12 cellular contexts compared by ENCODE assay signal in genomic region chr21:45984584-45985095, GRCh38. TPM values are rescaled to one million over a fixed set of nuclear protein-coding genes. Genes with fewer than 3 reads are reported as not detected.
DNase-seq lines count a peak whose midpoint lies in the region; ATAC-seq and TF ChIP-seq lines count a peak whose summit lies in the region.
"Had no signal": no experiment of that assay in that cellular context is flagged by ENCODE, and none has a peak within 500 bp of the region (broad histone marks: within the 10 kb centered on the region; RNA-seq: fewer than 3 reads in every experiment).

No MANE protein-coding gene starts in this region.

- peaks cover 14% of the 10 kb centered on the region for H3K4me1 ChIP-seq in CD8-positive, alpha-beta T cell (ENCODE audit: insufficient read depth, low read length)

- H3K9me3 Mint-ChIP-seq in CD8-positive, alpha-beta T cell: no peaks in the 10 kb centered on the region
- H3K9me3 Mint-ChIP-seq in activated T-helper 1 cell treated with anti-CD3 and anti-CD28 coated beads, Interleukin-12 subunit alpha, Interleukin-12 subunit beta, Interleukin-2, Interleukin-4 antibody, amounts not matched to agents 30 ng/mL and 10 ng/mL and 1 ng/mL, durations not matched to agents 14 hours and 24 hours and 36 hours: no peaks in the 10 kb centered on the region

- ATAC-seq in CD8-positive, alpha-beta T cell: no peak
- ATAC-seq in HG03432 (IDR thresholded peaks at IDR 0.05; ENCODE audit: unreplicated experiment): no peak

- peak overlapping the region; percentile 27 for H3K4me3 Mint-ChIP-seq in CD8-positive, alpha-beta T cell
- H3K4me3 Mint-ChIP-seq in activated T-helper 1 cell treated with anti-CD3 and anti-CD28 coated beads, Interleukin-12 subunit alpha, Interleukin-12 subunit beta, Interleukin-2, Interleukin-4 antibody, amounts not matched to agents 30 ng/mL and 10 ng/mL and 1 ng/mL, durations not matched to agents 14 hours and 24 hours and 36 hours: peak overlapping the region; percentile 42

- H3K36me3 Mint-ChIP-seq in CD8-positive, alpha-beta T cell: peaks cover 3% of the 10 kb centered on the region
- H3K36me3 Mint-ChIP-seq in activated T-helper 1 cell treated with anti-CD3 and anti-CD28 coated beads, Interleukin-12 subunit alpha, Interleukin-12 subunit beta, Interleukin-2, Interleukin-4 antibody, amounts not matched to agents 30 ng/mL and 10 ng/mL and 1 ng/mL, durations not matched to agents 14 hours and 24 hours and 36 hours (ENCODE audit: low read depth): no peaks in the 10 kb centered on the region

- H3K36me3 ChIP-seq in CD8-positive, alpha-beta T cell (ENCODE audit: insufficient read depth, low read length): no peaks in the 10 kb centered on the region

- H3K9me3 ChIP-seq in CD8-positive, alpha-beta T cell (ENCODE audit: low read length): no peaks in the 10 kb centered on the region

- H3K27me3 Mint-ChIP-seq in CD8-positive, alpha-beta T cell (ENCODE audit: low read depth): no peaks in the 10 kb centered on the region
- peaks cover 15% of the 10 kb centered on the region for H3K27me3 Mint-ChIP-seq in activated T-helper 1 cell treated with anti-CD3 and anti-CD28 coated beads, Interleukin-12 subunit alpha, Interleukin-12 subunit beta, Interleukin-2, Interleukin-4 antibody, amounts not matched to agents 30 ng/mL and 10 ng/mL and 1 ng/mL, durations not matched to agents 14 hours and 24 hours and 36 hours (ENCODE audit: insufficient read depth)

- no peak for DNase-seq in CD8-positive, alpha-beta T cell
- no peak for DNase-seq in activated T-helper 1 cell treated with anti-CD3 and anti-CD28 coated beads, Interleukin-12 subunit alpha, Interleukin-12 subunit beta, Interleukin-2, Interleukin-4 antibody, amounts not matched to agents 30 ng/mL and 10 ng/mL and 1 ng/mL, durations not matched to agents 14 hours and 24 hours and 36 hours (ENCODE audit: low spot score)
- DNase-seq in foreskin fibroblast (no peak), mesenteric fat pad (ENCODE audit: low spot score) (no peak), NCI-H1436 treated with DMSO at 0.1 percent for 48 hours (lab: John Stamatoyannopoulos, UW) (no peak), GM10248 (ENCODE audit: extremely low spot score) (no peak)
- DNase-seq: kidney glomerular epithelial cell, NCI-H2029 treated with DMSO at 0.1 percent for 48 hours had no signal

- no peak overlapping the region for H3K4me3 ChIP-seq in CD8-positive, alpha-beta T cell (ENCODE audit: low read depth, low read length)
- H3K4me3 ChIP-seq in foreskin fibroblast (ENCODE audit: low read depth in 1 of 2, low read length in 2 of 2) (peak overlapping the region; percentile 72 to 97), skin epidermis (peak overlapping the region in 6 of 7 experiments; percentile 48 to 75 (median 58))

- TF ChIP-seq CTCF in CD8-positive, alpha-beta T cell (IDR thresholded peaks at IDR 0.05): no peak
- TF ChIP-seq CTCF in foreskin fibroblast (IDR thresholded peaks at IDR 0.05; ENCODE audit: low read depth, low read length) (no peak), GM10248 (IDR thresholded peaks at IDR 0.05; ENCODE audit: control extremely low read depth, extremely low read depth, low read depth, missing control alignments) (no peak)

- CTCF ChIA-PET in CD8-positive, alpha-beta T cell (lab: Charles Lee): no interaction called here
- CTCF ChIA-PET in GM10248 (lab: Yijun Ruan, JAX): no interaction called here

- no peak overlapping the region for H3K27ac Mint-ChIP-seq in CD8-positive, alpha-beta T cell
- H3K27ac Mint-ChIP-seq in activated T-helper 1 cell treated with anti-CD3 and anti-CD28 coated beads, Interleukin-12 subunit alpha, Interleukin-12 subunit beta, Interleukin-2, Interleukin-4 antibody, amounts not matched to agents 30 ng/mL and 10 ng/mL and 1 ng/mL, durations not matched to agents 14 hours and 24 hours and 36 hours: no peak overlapping the region

- peaks cover 4% of the 10 kb centered on the region for H3K4me1 Mint-ChIP-seq in CD8-positive, alpha-beta T cell (ENCODE audit: low read depth)
- no peaks in the 10 kb centered on the region for H3K4me1 Mint-ChIP-seq in activated T-helper 1 cell treated with anti-CD3 and anti-CD28 coated beads, Interleukin-12 subunit alpha, Interleukin-12 subunit beta, Interleukin-2, Interleukin-4 antibody, amounts not matched to agents 30 ng/mL and 10 ng/mL and 1 ng/mL, durations not matched to agents 14 hours and 24 hours and 36 hours (ENCODE audit: low read depth)

- no peaks in the 10 kb centered on the region for H3K27me3 ChIP-seq in CD8-positive, alpha-beta T cell (ENCODE audit: insufficient read depth, low read length)

- POLR2A ChIA-PET in CD8-positive, alpha-beta T cell (lab: Charles Lee): no interaction called here
- POLR2A ChIA-PET in GM10248 (lab: Yijun Ruan, JAX): no interaction called here

- no peak overlapping the region for H3K27ac ChIP-seq in CD8-positive, alpha-beta T cell (ENCODE audit: low read depth, low read length)
- H3K27ac ChIP-seq in skin epidermis: peak overlapping the region in 19 of 21 experiments; percentile 10 to 92 (median 86)
- H3K27ac ChIP-seq: dorsolateral prefrontal cortex, KMS-11 had no signal

- intact Hi-C loops in CD8-positive, alpha-beta T cell (cut with DNase I, micrococcal nuclease): loop anchor here (5.0 to 10.0 kb wide), 4 partner anchors 70 to 907 kb away; partner anchors contain the start of genes LSS (in 1 of the 2) and PCBP3 (in 1 of the 2)
- intact Hi-C loops in activated T-helper 1 cell treated with anti-CD3 and anti-CD28 coated beads, Interleukin-12 subunit alpha, Interleukin-12 subunit beta, Interleukin-2, Interleukin-4 antibody, amounts not matched to agents 30 ng/mL and 10 ng/mL and 1 ng/mL, durations not matched to agents 14 hours and 24 hours and 36 hours (cut with micrococcal nuclease): no loop called here

RNA-seq across cellular contexts. Expression of gene COL6A1, which starts 3.1 kb away (rescaled TPM):
- 10 to 100 TPM; 15.2 to 16.5 TPM for total RNA-seq in CD8-positive, alpha-beta T cell
- total RNA-seq in activated T-helper 1 cell treated with anti-CD3 and anti-CD28 coated beads, Interleukin-12 subunit alpha, Interleukin-12 subunit beta, Interleukin-2, Interleukin-4 antibody, amounts not matched to agents 30 ng/mL and 10 ng/mL and 1 ng/mL, durations not matched to agents 14 hours and 24 hours and 36 hours: 0.42 and 0.62 TPM in 2 replicates
- total RNA-seq in mesenteric fat pad: 521 TPM

Comparison
In these comparisons a context has a peak if more than half of its experiments do, and no peak if none do; other contexts are left out.
1. RNA of gene COL6A1, which starts 3.1 kb away (total RNA-seq): 521 TPM in mesenteric fat pad (single experiment); 15.2 to 16.5 TPM in CD8-positive, alpha-beta T cell and 0.42 to 0.62 TPM in activated T-helper 1 cell treated with anti-CD3 and anti-CD28 coated beads, Interleukin-12 subunit alpha, Interleukin-12 subunit beta, Interleukin-2, Interleukin-4 antibody, amounts not matched to agents 30 ng/mL and 10 ng/mL and 1 ng/mL, durations not matched to agents 14 hours and 24 hours and 36 hours; every median in the first group is over 10 times any median in the second.